In the genomic region with DNA sequence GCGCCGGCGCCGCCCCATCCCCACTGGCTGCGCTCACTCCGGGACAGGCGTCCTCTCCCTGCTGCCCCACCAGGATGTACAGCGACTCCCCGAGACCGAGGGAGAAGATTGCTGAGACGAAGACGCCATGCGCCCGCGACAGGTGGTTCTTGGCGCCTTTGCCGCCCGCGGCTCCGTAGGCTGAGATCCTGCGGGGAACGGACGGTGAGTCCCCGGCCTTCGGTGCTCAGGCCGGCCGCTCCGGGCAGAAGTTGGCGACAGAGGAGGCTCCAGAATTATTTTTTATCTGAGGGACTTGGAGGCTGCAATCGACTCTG, we compare ENCODE assay signal across 10 cellular contexts. TPM values are rescaled to one million over a fixed set of nuclear protein-coding genes. Genes with fewer than 3 reads are reported as not detected.
A peak's percentile ranks its signal among the peaks of the same experiment; 100 is the strongest.
DNase-seq lines count a peak whose midpoint lies in the region; ATAC-seq and TF ChIP-seq lines count a peak whose summit lies in the region.
"Had no signal": no experiment of that assay in that cellular context is flagged by ENCODE, and none has a peak within 500 bp of the region (broad histone marks: within the 10 kb centered on the region; RNA-seq: fewer than 3 reads in every experiment).

No MANE protein-coding gene starts in this region.

- WGBS in adrenal gland, 4 donors: 2 to 40% (median 4%) methylated on average over 2 to 30 of the region's 30 CpGs; no CpG with 5 or more reads in 1 of the 4 donors
- WGBS in tibial nerve, 2 donors: 0 to 2% methylated on average over 20 to 26 of the region's 30 CpGs

- H3K27me3 ChIP-seq in BLaER1 treated with 17β-estradiol and CSF1 and Interleukin-3, amounts not matched to agents 10 nM and 100 nM: peaks cover 26 to 39% (median 35%) of the 10 kb centered on the region in 11 experiments
- H3K27me3 ChIP-seq in adrenal gland (peaks cover 27% of the 10 kb centered on the region), tibial nerve (peaks cover 0 to 52% of the 10 kb centered on the region in 2 donors)

- H3K9me3 ChIP-seq in BLaER1 treated with 17β-estradiol and CSF1 and Interleukin-3, amounts not matched to agents 10 nM and 100 nM (replicated peaks in 1 of 11): no peaks in the 10 kb centered on the region
- H3K9me3 ChIP-seq in HEK293 (ENCODE audit: control insufficient read depth, insufficient read depth, low read depth, low read length) (no peaks in the 10 kb centered on the region), adrenal gland (replicated peaks in 1 of 3) (no peaks in the 10 kb centered on the region), tibial nerve (no peaks in the 10 kb centered on the region)

- H3K9ac ChIP-seq in BLaER1 treated with 17β-estradiol and CSF1 and Interleukin-3, amounts not matched to agents 10 nM and 100 nM: peak overlapping the region in 2 of 11 experiments; percentile 51 to 67; a peak in 1 of 22 replicates

- H3K4me1 Mint-ChIP-seq in chondrocyte (ENCODE audit: low read depth): peaks cover 20% of the 10 kb centered on the region
- H3K4me1 Mint-ChIP-seq in natural killer cell: peaks cover 25 to 26% of the 10 kb centered on the region in 2 donors

- peaks cover 0 to 9% (median under 1%) of the 10 kb centered on the region in 11 experiments; a peak in 6 of 22 replicates for H3K36me3 ChIP-seq in BLaER1 treated with 17β-estradiol and CSF1 and Interleukin-3, amounts not matched to agents 10 nM and 100 nM
- H3K36me3 ChIP-seq in HEK293 (ENCODE audit: control insufficient read depth in 2 of 2, insufficient read depth in 1 of 2, low read length in 2 of 2) (no peaks in the 10 kb centered on the region), adrenal gland (replicated peaks in 1 of 2) (no peaks in the 10 kb centered on the region), tibial nerve (peaks cover 0 to 23% (median 0%) of the 10 kb centered on the region in 3 donors)

- H3K9me3 Mint-ChIP-seq in chondrocyte (ENCODE audit: low read depth) (no peaks in the 10 kb centered on the region), natural killer cell (no peaks in the 10 kb centered on the region)

- CTCF ChIA-PET in HEK293 (lab: Yijun Ruan, JAX): no interaction called here

- no peak for DNase-seq in chondrocyte (ENCODE audit: low spot score)
- DNase-seq in natural killer cell: no peak
- DNase-seq in adrenal gland: no peak
- no peak for DNase-seq in NCI-H446 (lab: John Stamatoyannopoulos, UW)
- DNase-seq in caudate nucleus (lab: John Stamatoyannopoulos, UW): no peak
- no peak for DNase-seq in tibial nerve (ENCODE audit: low spot score in 2 of 2)
- DNase-seq: NCI-H2107 had no signal

- TF ChIP-seq POLR2A in adrenal gland (IDR thresholded peaks at IDR 0.05): no peak
- no peak for TF ChIP-seq POLR2A in tibial nerve (IDR thresholded peaks at IDR 0.05)

- peaks cover 0 to 34% (median 10%) of the 10 kb centered on the region in 11 experiments; a peak in 13 of 22 replicates for H4K20me1 ChIP-seq in BLaER1 treated with 17β-estradiol and CSF1 and Interleukin-3, amounts not matched to agents 10 nM and 100 nM

- no peak for TF ChIP-seq CTCF in HEK293 (tag by site-specific recombination; IDR thresholded peaks at IDR 0.05)
- no peak for TF ChIP-seq CTCF in chondrocyte (IDR thresholded peaks at IDR 0.05)
- no peak for TF ChIP-seq CTCF in natural killer cell (IDR thresholded peaks at IDR 0.05)
- no peak for TF ChIP-seq CTCF in adrenal gland (IDR thresholded peaks at IDR 0.05)
- no peak for TF ChIP-seq CTCF in tibial nerve (IDR thresholded peaks at IDR 0.05)

- peak overlapping the region; percentile 94 to 100 (median 99) for H3K4me2 ChIP-seq in BLaER1 treated with 17β-estradiol and CSF1 and Interleukin-3, amounts not matched to agents 10 nM and 100 nM

- H3K27ac Mint-ChIP-seq in chondrocyte (ENCODE audit: unreplicated experiment): no peak overlapping the region
- H3K27ac Mint-ChIP-seq in natural killer cell: no peak overlapping the region

- peak overlapping the region; percentile 61 for H3K4me3 Mint-ChIP-seq in chondrocyte (ENCODE audit: unreplicated experiment)
- H3K4me3 Mint-ChIP-seq in natural killer cell: peak overlapping the region; percentile 86

- no peak for TF ChIP-seq EP300 in tibial nerve (IDR thresholded peaks at IDR 0.05)

- intact Hi-C loops in natural killer cell (cut with micrococcal nuclease) (no loop called here), adrenal gland (cut with DNase I) (no loop called here)

- H3K36me3 Mint-ChIP-seq in chondrocyte (ENCODE audit: low read depth) (no peaks in the 10 kb centered on the region), natural killer cell (no peaks in the 10 kb centered on the region)

- POLR2A ChIA-PET in HEK293 (lab: Yijun Ruan, JAX): no interaction called here

- no peak overlapping the region for H3K27ac ChIP-seq in BLaER1 treated with 17β-estradiol and CSF1 and Interleukin-3, amounts not matched to agents 10 nM and 100 nM
- H3K27ac ChIP-seq in HEK293 (ENCODE audit: extremely low read depth, low read depth, low read length) (no peak overlapping the region), adrenal gland (no peak overlapping the region), caudate nucleus (ENCODE audit: low read depth, low read length) (no peak overlapping the region), tibial nerve (no peak overlapping the region)

- peaks cover 21 to 40% (median 34%) of the 10 kb centered on the region in 10 experiments for H3K4me1 ChIP-seq in BLaER1 treated with 17β-estradiol and CSF1 and Interleukin-3, amounts not matched to agents 10 nM and 100 nM
- H3K4me1 ChIP-seq in HEK293 (ENCODE audit: control insufficient read depth, insufficient read depth, low read length) (no peaks in the 10 kb centered on the region), adrenal gland (replicated peaks in 1 of 2) (peaks cover 10 to 24% of the 10 kb centered on the region in 2 donors), tibial nerve (peaks cover 0 to 30% (median 26%) of the 10 kb centered on the region in 4 donors)

- peak overlapping the region; percentile 47 to 71 (median 58); a peak in 16 of 20 replicates for H3K4me3 ChIP-seq in BLaER1 treated with 17β-estradiol and CSF1 and Interleukin-3, amounts not matched to agents 10 nM and 100 nM
- H3K4me3 ChIP-seq in HEK293 (ENCODE audit: low read depth, low read length) (no peak overlapping the region), adrenal gland (peak overlapping the region in 1 of 4 donors; percentile 50), tibial nerve (peak overlapping the region in 2 of 4 donors; percentile 28 to 42)

- peak in 1 of 3 donors; percentile 7 for ATAC-seq in natural killer cell

- peaks cover 26% of the 10 kb centered on the region for H3K27me3 Mint-ChIP-seq in chondrocyte (ENCODE audit: low read depth)
- H3K27me3 Mint-ChIP-seq in natural killer cell (ENCODE audit: low read depth in 2 of 2): peaks cover 0 to 19% of the 10 kb centered on the region in 2 donors

TF ChIP-seq in HEK293, 187 proteins besides CTCF, POLR2A, EP300 and RAD21:
- TF ChIP-seq ZNF202 (tag by site-specific recombination; IDR thresholded peaks at IDR 0.05; ENCODE audit: borderline replicate concordance): no peak
- TF ChIP-seq SCRT2 (tag by site-specific recombination; IDR thresholded peaks at IDR 0.05): peak; percentile 69

RNA-seq across cellular contexts. Expression of gene LTK, which starts 1.6 kb away (rescaled TPM):
- 0.73 to 1.4 TPM (median 1.0 TPM) in 3 replicates for total RNA-seq in chondrocyte
- total RNA-seq in natural killer cell: 1 to 10 TPM in 2 of 3 donors, under 1 TPM in 1; 0.56 to 4.9 (median 1.7) TPM
- total RNA-seq in adrenal gland: 1 to 10 TPM in 3 of 8 donors, under 1 TPM in 5; 0.12 to 2.3 (median 0.66) TPM
- polyA plus RNA-seq in adrenal gland: 1 to 10 TPM in 2 of 3 donors, under 1 TPM in 1; 0.13 to 1.3 (median 1.2) TPM
- total RNA-seq in tibial nerve: under 1 TPM in 2 of 4 donors, not detected in 2; 0.39 to 0.90 TPM

RNA-seq across cellular contexts. Expression of gene ITPKA, which starts 18.4 kb away (rescaled TPM):
- total RNA-seq in chondrocyte: 0.32 to 0.36 TPM in 2 of 3 replicates, not detected in the other
- not detected for total RNA-seq in natural killer cell
- total RNA-seq in adrenal gland: 10 to 100 TPM in 7 of 8 donors, 1 to 10 TPM in 1; 3.9 to 33.0 (median 14.4) TPM
- 10 to 100 TPM in 2 of 3 donors, under 1 TPM in 1; 0.73 to 20.4 (median 17.1) TPM for polyA plus RNA-seq in adrenal gland
- not detected for total RNA-seq in tibial nerve
- total RNA-seq: sciatic nerve had no signal

RNA-seq across cellular contexts. Expression of gene RPAP1, which starts 32.0 kb away (rescaled TPM):
- total RNA-seq in chondrocyte: 25.5 to 38.1 TPM (median 29.9 TPM) in 3 replicates
- 10 to 100 TPM; 21.2 to 27.7 (median 27.4) TPM for total RNA-seq in natural killer cell
- 10 to 100 TPM; 18.6 to 44.5 (median 32.0) TPM for total RNA-seq in adrenal gland
- 10 to 100 TPM; 13.0 to 25.3 (median 15.6) TPM for polyA plus RNA-seq in adrenal gland
- total RNA-seq in tibial nerve: 10 to 100 TPM; 16.4 to 47.7 (median 31.8) TPM

RNA-seq across cellular contexts. Expression of gene TYRO3, which starts 47.0 kb away (rescaled TPM):
- 11.8 to 20.3 TPM (median 16.4 TPM) in 3 replicates for total RNA-seq in chondrocyte
- total RNA-seq in natural killer cell: under 1 TPM; 0.25 to 0.80 (median 0.36) TPM
- 10 to 100 TPM in 6 of 8 donors, 1 to 10 TPM in 2; 9.0 to 23.1 (median 16.9) TPM for total RNA-seq in adrenal gland
- polyA plus RNA-seq in adrenal gland: 10 to 100 TPM in 2 of 3 donors, 1 to 10 TPM in 1; 8.8 to 19.0 (median 12.3) TPM
- 10 to 100 TPM; 21.0 to 28.5 (median 23.9) TPM for total RNA-seq in tibial nerve
